In genomic region chr13:49791214-49791752, GRCh38 we compare ENCODE assay signal across 8 cellular contexts. TPM values are rescaled to one million over a fixed set of nuclear protein-coding genes. Genes with fewer than 3 reads are reported as not detected.
DNase-seq lines count a peak whose midpoint lies in the region; ATAC-seq lines count a peak whose summit lies in the region.

No MANE protein-coding gene starts in this region.

- H3K27ac Mint-ChIP-seq in activated CD8-positive, alpha-beta T cell treated with anti-CD3 and anti-CD28 coated beads, Interleukin-2, amount 10 ng/mL, durations not matched to agents 7 days and 5 days, result peak overlapping the region; percentile 94

- DNase-seq in activated T-cell treated with anti-CD3 and anti-CD28 coated beads for 4 hours (peak; percentile 5), LoVo (ENCODE audit: low spot score) (peak; percentile 30), germinal center (ENCODE audit: low spot score) (peak; percentile 12), pons (ENCODE audit: low spot score) (peak; percentile 59), retina (no peak)
- no peak for DNase-seq in activated T-cell treated with anti-CD3 and anti-CD28 coated beads, Interleukin-2, amount 50 U/mL, for 48 hours
- DNase-seq in activated CD8-positive, alpha-beta T cell treated with anti-CD3 and anti-CD28 coated beads, Interleukin-2, amount 10 ng/mL, durations not matched to agents 7 days and 5 days, result peak; percentile 45

- ATAC-seq in activated CD8-positive, alpha-beta T cell treated with anti-CD3 and anti-CD28 coated beads, Interleukin-2, amount 10 ng/mL, durations not matched to agents 7 days and 5 days, result no peak
- ATAC-seq in esophagus mucosa, result no peak

- peaks cover 12% of the 10 kb centered on the region for H3K36me3 Mint-ChIP-seq in activated CD8-positive, alpha-beta T cell treated with anti-CD3 and anti-CD28 coated beads, Interleukin-2, amount 10 ng/mL, durations not matched to agents 7 days and 5 days (ENCODE audit: low read depth)

- POLR2A ChIA-PET in activated CD8-positive, alpha-beta T cell treated with anti-CD3 and anti-CD28 coated beads, Interleukin-2, amount 10 ng/mL, durations not matched to agents 7 days and 5 days (lab: Charles Lee), result interaction anchor here (0.6 to 1.7 kb wide), 4 partner anchors 9 to 347 kb away, joined by 3 to 9 read pairs (median 4); partner anchors contain the start of genes CAB39L and SETDB2

- peaks cover 34% of the 10 kb centered on the region for H3K4me1 Mint-ChIP-seq in activated CD8-positive, alpha-beta T cell treated with anti-CD3 and anti-CD28 coated beads, Interleukin-2, amount 10 ng/mL, durations not matched to agents 7 days and 5 days (ENCODE audit: low read depth)

- peaks cover 4% of the 10 kb centered on the region for H3K27me3 Mint-ChIP-seq in activated CD8-positive, alpha-beta T cell treated with anti-CD3 and anti-CD28 coated beads, Interleukin-2, amount 10 ng/mL, durations not matched to agents 7 days and 5 days (ENCODE audit: low read depth)

- H3K9me3 Mint-ChIP-seq in activated CD8-positive, alpha-beta T cell treated with anti-CD3 and anti-CD28 coated beads, Interleukin-2, amount 10 ng/mL, durations not matched to agents 7 days and 5 days (ENCODE audit: insufficient read depth), result no peaks in the 10 kb centered on the region

- H3K4me3 Mint-ChIP-seq in activated CD8-positive, alpha-beta T cell treated with anti-CD3 and anti-CD28 coated beads, Interleukin-2, amount 10 ng/mL, durations not matched to agents 7 days and 5 days, result peak overlapping the region; percentile 92

- CTCF ChIA-PET in activated CD8-positive, alpha-beta T cell treated with anti-CD3 and anti-CD28 coated beads, Interleukin-2, amount 10 ng/mL, durations not matched to agents 7 days and 5 days (lab: Charles Lee), result interaction anchor here (0.8 to 2.5 kb wide), 9 partner anchors 12 to 490 kb away, joined by 3 to 9 read pairs (median 5); partner anchors contain the start of gene SPRYD7

RNA-seq across cellular contexts. Expression of gene KPNA3, which starts 1.2 kb away (rescaled TPM):
- total RNA-seq in activated CD8-positive, alpha-beta T cell treated with anti-CD3 and anti-CD28 coated beads, Interleukin-2, amount 10 ng/mL, durations not matched to agents 7 days and 5 days, result 10 to 100 TPM; 38.7 to 41.2 TPM
- 24.9 TPM for total RNA-seq in esophagus mucosa

Comparison
In these comparisons a context has a peak if more than half of its experiments do, and no peak if none do; other contexts are left out.
1. DNase-seq: peak in activated T-cell treated with anti-CD3 and anti-CD28 coated beads for 4 hours (single experiment), LoVo (single experiment), activated CD8-positive, alpha-beta T cell treated with anti-CD3 and anti-CD28 coated beads, Interleukin-2, amount 10 ng/mL, durations not matched to agents 7 days and 5 days (single experiment), germinal center (single experiment) and pons (single experiment); none in activated T-cell treated with anti-CD3 and anti-CD28 coated beads, Interleukin-2, amount 50 U/mL, for 48 hours (0 of 2) and retina (single experiment).